In genomic region chr3:177150970-177151627, GRCh38 we compare ENCODE assay signal across 1 cellular context.
TF ChIP-seq lines count a peak whose summit lies in the region.

No MANE protein-coding gene starts in this region.

TF ChIP-seq in endothelial cell of umbilical vein, 7 proteins besides CTCF, POLR2A, EP300 and RAD21:
- TF ChIP-seq FOS (IDR thresholded peaks at IDR 0.05; ENCODE audit: borderline replicate concordance, insufficient read depth, low read length) (peak; percentile 41), POLR2AphosphoS5 (IDR thresholded peaks at IDR 0.05; ENCODE audit: insufficient read depth, low read depth, low read length) (no peak)
